29 cellular contexts compared by ENCODE assay signal in genomic region chr2:127669056-127669455, GRCh38. TPM values are rescaled to one million over a fixed set of nuclear protein-coding genes. Genes with fewer than 3 reads are reported as not detected.
"Had no signal": no experiment of that assay in that cellular context is flagged by ENCODE, and none has a peak within 500 bp of the region (broad histone marks: within the 10 kb centered on the region; RNA-seq: fewer than 3 reads in every experiment).

No MANE protein-coding gene starts in this region.

- H3K27ac Mint-ChIP-seq: activated naive CD8-positive, alpha-beta T cell; activated T-cell treated with anti-CD3 and anti-CD28 coated beads, Interleukin-2, amount 50 U/mL, for 24 hours; activated T-helper 17 cell treated with anti-CD3 and anti-CD28 coated beads, Interleukin-2, amount 50 U/mL, for 72 hours; endodermal cell; immature natural killer cell; naive thymus-derived CD4-positive, alpha-beta T cell; T-helper 1 cell treated with Interleukin-12 subunit alpha and Interleukin-12 subunit beta and Interleukin-4 antibody, amounts not matched to agents 30 μg/mL and 1 μg/mL, for 36 hours; WTC11 had no signal

- H3K4me3 Mint-ChIP-seq: activated naive CD8-positive, alpha-beta T cell; activated T-cell treated with anti-CD3 and anti-CD28 coated beads, Interleukin-2, amount 50 U/mL, for 24 hours; activated T-helper 17 cell treated with anti-CD3 and anti-CD28 coated beads, Interleukin-2, amount 50 U/mL, for 72 hours; central memory CD8-positive, alpha-beta T cell; endodermal cell; immature natural killer cell; naive thymus-derived CD4-positive, alpha-beta T cell; neural crest cell; T-helper 1 cell treated with Interleukin-12 subunit alpha and Interleukin-12 subunit beta and Interleukin-4 antibody, amounts not matched to agents 30 μg/mL and 1 μg/mL, for 36 hours; WTC11 had no signal

- H3K36me3 ChIP-seq: breast epithelium, spleen, thyroid gland had no signal

- H3K9me3 Mint-ChIP-seq: activated T-cell treated with anti-CD3 and anti-CD28 coated beads, Interleukin-2, amount 50 U/mL, for 24 hours; activated T-helper 17 cell treated with anti-CD3 and anti-CD28 coated beads, Interleukin-2, amount 50 U/mL, for 72 hours; central memory CD8-positive, alpha-beta T cell; endodermal cell; neural crest cell; T-helper 1 cell treated with Interleukin-12 subunit alpha and Interleukin-12 subunit beta and Interleukin-4 antibody, amounts not matched to agents 30 μg/mL and 1 μg/mL, for 36 hours; WTC11 had no signal

- H3K4me3 ChIP-seq: breast epithelium, heart right ventricle, lung, spleen, thyroid gland had no signal

- ATAC-seq: activated T-helper 17 cell treated with anti-CD3 and anti-CD28 coated beads, Interleukin-2, amount 50 U/mL, for 72 hours; heart right ventricle; left lobe of liver; naive thymus-derived CD4-positive, alpha-beta T cell; WTC11 had no signal

- H3K4me1 ChIP-seq: breast epithelium had no signal

- H3K27ac ChIP-seq: breast epithelium, epithelial cell of prostate, spleen, thyroid gland had no signal

- DNase-seq: activated CD4-positive, alpha-beta T cell treated with anti-CD3 and anti-CD28 coated beads, Interleukin-2, amount 50 U/mL, for 4 hours; activated CD8-positive, alpha-beta memory T cell treated with anti-CD3 and anti-CD28 coated beads for 24 hours; activated CD8-positive, alpha-beta memory T cell treated with anti-CD3 and anti-CD28 coated beads, Interleukin-2, amount 50 U/mL, for 4 hours; activated T-cell treated with anti-CD3 and anti-CD28 coated beads, Interleukin-2, amount 50 U/mL, for 24 hours; cortex of kidney; endodermal cell; heart right ventricle; immature natural killer cell; naive thymus-derived CD4-positive, alpha-beta T cell; retina; spleen; stimulated activated CD4-positive, alpha-beta T cell treated with anti-CD3 and anti-CD28 coated beads, Interleukin-4, amount 100 ng/mL, for 1 hour; stimulated activated naive CD4-positive, alpha-beta T cell; substantia nigra; T1000; thyroid gland had no signal

- H3K9me3 ChIP-seq: spleen, thyroid gland had no signal

- H3K4me1 Mint-ChIP-seq: activated T-helper 17 cell treated with anti-CD3 and anti-CD28 coated beads, Interleukin-2, amount 50 U/mL, for 72 hours; central memory CD8-positive, alpha-beta T cell; WTC11 had no signal

- H3K27me3 ChIP-seq: thyroid gland had no signal

RNA-seq across cellular contexts. Expression of gene GPR17, which starts 23.1 kb away (rescaled TPM):
- total RNA-seq: activated T-helper 17 cell treated with anti-CD3 and anti-CD28 coated beads, Interleukin-2, amount 50 U/mL, for 72 hours; breast epithelium; kidney epithelial cell; left lobe of liver; mesenteric fat pad; naive thymus-derived CD4-positive, alpha-beta T cell; omental fat pad; thyroid gland; WTC11 had no signal
